In the genomic region with DNA sequence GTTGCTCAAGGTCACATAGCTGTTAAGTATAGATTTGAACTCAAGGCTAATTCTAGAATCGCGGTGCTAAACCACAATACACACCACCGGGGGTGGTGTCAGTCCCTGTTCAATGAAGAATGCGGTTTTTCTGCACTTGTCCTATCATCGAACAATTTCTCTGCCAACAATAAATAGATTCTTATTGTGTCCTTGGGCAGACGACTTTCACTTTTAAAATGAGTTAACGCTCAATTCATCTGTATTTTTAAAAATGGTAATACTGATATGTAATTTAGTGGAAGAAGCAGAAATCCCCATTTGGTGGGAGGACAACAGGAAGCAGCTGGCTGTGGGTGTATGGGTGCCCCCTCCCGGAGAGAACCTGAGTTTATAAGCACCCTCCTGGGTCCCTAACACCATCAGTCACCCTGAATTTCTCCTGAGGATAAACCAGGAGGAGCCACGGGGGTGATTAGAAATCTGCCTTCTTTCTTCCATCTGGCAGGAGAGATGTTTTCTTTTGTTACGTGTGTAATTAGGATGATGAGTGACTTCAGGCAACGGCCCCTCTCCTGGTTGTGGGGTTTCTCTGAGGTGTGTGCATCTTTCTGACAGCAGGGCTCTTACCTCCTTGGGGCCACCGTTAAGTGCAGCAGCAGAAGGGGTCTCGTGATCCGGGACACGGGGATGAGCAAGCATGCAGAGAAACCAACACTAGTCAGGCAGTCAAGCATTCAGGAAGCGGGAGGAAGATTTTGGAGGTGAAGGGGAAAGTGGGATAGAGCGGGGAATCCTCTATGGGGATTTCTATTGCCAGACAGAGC, we compare ENCODE assay signal across 17 cellular contexts.
DNase-seq lines count a peak whose midpoint lies in the region; FAIRE-seq and TF ChIP-seq lines count a peak whose summit lies in the region.
"Had no signal": no experiment of that assay in that cellular context is flagged by ENCODE, and none has a peak within 500 bp of the region (broad histone marks: within the 10 kb centered on the region; RNA-seq: fewer than 3 reads in every experiment).

No MANE protein-coding gene starts in this region.

- FAIRE-seq in HTR-8/SVneo (lab: Jason Lieb, UNC): no peak
- no peak for FAIRE-seq in kidney (lab: Jason Lieb, UNC)
- FAIRE-seq: G401.6 had no signal

- intact Hi-C loops in kidney (cut with DNase I): loop anchor here (10.0 kb wide), 1 partner anchor 187 kb away; no protein-coding TSS in a partner anchor

- no peaks in the 10 kb centered on the region for H3K9me3 Mint-ChIP-seq in HFFc6
- H3K9me3 Mint-ChIP-seq: type B pancreatic cell had no signal

- peak; percentile 59 for DNase-seq in NCI-H82 (lab: John Stamatoyannopoulos, UW)
- no peak for DNase-seq in NCI-H82 treated with DMSO at 0.1 percent for 48 hours (lab: John Stamatoyannopoulos, UW; ENCODE audit: unreplicated experiment)
- DNase-seq in HFFc6: no peak
- DNase-seq in NCI-H524 treated with DMSO at 0.1 percent for 48 hours (lab: John Stamatoyannopoulos, UW): peak; percentile 55
- peak; percentile 46 for DNase-seq in retina
- no peak for DNase-seq in HTR-8/SVneo (ENCODE audit: insufficient read length, low spot score)
- no peak for DNase-seq in activated CD4-positive, alpha-beta T cell treated with anti-CD3 and anti-CD28 coated beads for 1 hour
- DNase-seq in kidney: no peak
- DNase-seq: 8988T; HCEC 1CT; left cardiac atrium; NCI-H510A; ovary; stimulated activated CD4-positive, alpha-beta T cell treated with anti-CD3 and anti-CD28 coated beads, Interleukin-4, amount 100 ng/mL, for 1 hour had no signal

- H3K4me3 ChIP-seq in kidney (ENCODE audit: low read length in 2 of 2): no peak overlapping the region
- H3K4me3 ChIP-seq: breast epithelium, ovary had no signal

- H3K27me3 Mint-ChIP-seq in HFFc6 (ENCODE audit: insufficient read depth): no peaks in the 10 kb centered on the region
- H3K27me3 Mint-ChIP-seq: type B pancreatic cell had no signal

- no peak for TF ChIP-seq CTCF in HFFc6 (IDR thresholded peaks at IDR 0.05)
- no peak for TF ChIP-seq CTCF in kidney (IDR thresholded peaks at IDR 0.05; ENCODE audit: borderline replicate concordance, extremely low read depth, insufficient read depth)

- peaks cover 15% of the 10 kb centered on the region; the same call in 1 of the 2 replicates for H3K36me3 Mint-ChIP-seq in HFFc6 (ENCODE audit: low read depth)
- H3K36me3 Mint-ChIP-seq: type B pancreatic cell had no signal

- no peaks in the 10 kb centered on the region for H3K9me3 ChIP-seq in kidney (ENCODE audit: control insufficient read depth in 1 of 2, low read length in 2 of 2)
- H3K9me3 ChIP-seq: breast epithelium, ovary had no signal

- H3K27ac ChIP-seq in kidney (ENCODE audit: low read depth in 2 of 2, low read length in 2 of 2): no peak overlapping the region
- H3K27ac ChIP-seq: breast epithelium had no signal

- H3K4me1 Mint-ChIP-seq in HFFc6 (ENCODE audit: low read depth): peaks cover 47% of the 10 kb centered on the region

- no peak overlapping the region for H3K9ac ChIP-seq in kidney (ENCODE audit: low read length in 2 of 2)

- H3K27ac Mint-ChIP-seq in HFFc6: peak overlapping the region; percentile 85
- H3K27ac Mint-ChIP-seq: type B pancreatic cell had no signal

- H3K36me3 ChIP-seq in kidney (ENCODE audit: control insufficient read depth in 1 of 2, insufficient read depth in 2 of 2, low read length in 2 of 2): no peaks in the 10 kb centered on the region
- H3K36me3 ChIP-seq: breast epithelium, ovary had no signal

- H3K4me1 ChIP-seq in kidney (ENCODE audit: control insufficient read depth in 1 of 2, insufficient read depth in 1 of 2, low read depth in 1 of 2, low read length in 2 of 2): no peaks in the 10 kb centered on the region
- H3K4me1 ChIP-seq: breast epithelium had no signal

- no peak overlapping the region for H3K4me3 Mint-ChIP-seq in HFFc6
- H3K4me3 Mint-ChIP-seq: type B pancreatic cell had no signal

Comparison
In these comparisons a context has a peak if more than half of its experiments do, and no peak if none do; other contexts are left out.
1. DNase-seq: peak in NCI-H82 (single experiment), NCI-H524 treated with DMSO at 0.1 percent for 48 hours (single experiment) and retina (single experiment); none in NCI-H82 treated with DMSO at 0.1 percent for 48 hours (single experiment), HFFc6 (single experiment), HTR-8/SVneo (single experiment), activated CD4-positive, alpha-beta T cell treated with anti-CD3 and anti-CD28 coated beads for 1 hour (single experiment) and kidney (single experiment).